ENCODE assay signal across 20 cellular contexts in the genomic region with DNA sequence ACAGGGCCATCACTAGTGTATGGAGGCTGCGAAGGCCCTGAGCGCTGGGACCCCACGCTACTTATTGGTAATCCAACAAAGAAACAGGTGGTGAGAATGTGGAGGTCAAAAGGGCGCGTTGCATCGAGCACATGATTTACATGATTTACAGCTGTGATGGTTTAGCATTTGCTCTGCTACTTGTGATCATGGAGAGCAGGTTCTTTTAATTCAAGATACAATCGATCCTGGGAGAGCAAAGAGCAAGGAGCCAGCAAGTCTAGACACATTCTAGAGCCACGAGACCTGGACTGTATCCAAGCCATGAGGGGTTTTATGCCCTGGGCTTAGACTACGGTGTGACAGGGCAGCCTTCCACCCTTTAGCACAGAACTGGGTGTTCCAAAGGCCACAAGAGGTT.
"Had no signal": no experiment of that assay in that cellular context is flagged by ENCODE, and none has a peak within 500 bp of the region (broad histone marks: within the 10 kb centered on the region; RNA-seq: fewer than 3 reads in every experiment).

No MANE protein-coding gene starts in this region.

- DNase-seq: activated B cell treated with CpG ODN at 0.5 μM for 24 hours; activated CD4-positive, alpha-beta T cell treated with anti-CD3 and anti-CD28 coated beads for 48 hours; activated CD8-positive, alpha-beta T cell treated with anti-CD3 and anti-CD28 coated beads for 36 hours; activated naive CD4-positive, alpha-beta T cell; activated naive CD8-positive, alpha-beta T cell treated with anti-CD3 and anti-CD28 coated beads, Interleukin-2, amount 10 ng/mL, durations not matched to agents 7 days and 5 days; activated T-cell treated with anti-CD3 and anti-CD28 coated beads, Interleukin-2, amount 50 U/mL, for 1 hour; amygdala; effector CD8-positive, alpha-beta T cell; heart right ventricle; kidney glomerular epithelial cell; left ventricle myocardium inferior; stimulated activated naive CD8-positive, alpha-beta T cell treated with anti-CD3 and anti-CD28 coated beads, Interleukin-15, Interleukin-2, amounts not matched to agents 100 U/mL and 50 U/mL, for 24 hours; substantia nigra; tibial artery; uterus had no signal

- H3K27ac Mint-ChIP-seq: activated B cell treated with CpG ODN at 0.5 μM for 24 hours; activated naive CD8-positive, alpha-beta T cell treated with anti-CD3 and anti-CD28 coated beads, Interleukin-2, amount 10 ng/mL, durations not matched to agents 7 days and 5 days; activated T-helper 17 cell treated with anti-CD3 and anti-CD28 coated beads, Interleukin-2, amount 50 U/mL, for 72 hours; dendritic cell treated with granulocyte-macrophage colony-stimulating factor and Interleukin-4, amounts not matched to agents 40 ng/mL and 50 ng/mL, for 4 days had no signal

- H3K4me1 ChIP-seq: gastroesophageal sphincter, heart right ventricle, left ventricle myocardium inferior, tibial artery, uterus had no signal

- H3K4me3 ChIP-seq: gastroesophageal sphincter, heart right ventricle, left ventricle myocardium inferior, tibial artery, uterus had no signal

- H3K9me3 ChIP-seq: gastroesophageal sphincter, heart right ventricle, left ventricle myocardium inferior, tibial artery, uterus had no signal

- H3K27me3 ChIP-seq: gastroesophageal sphincter, tibial artery, uterus had no signal

- H3K36me3 ChIP-seq: gastroesophageal sphincter, heart right ventricle, left ventricle myocardium inferior, tibial artery, uterus had no signal

- H3K36me3 Mint-ChIP-seq: activated naive CD8-positive, alpha-beta T cell treated with anti-CD3 and anti-CD28 coated beads, Interleukin-2, amount 10 ng/mL, durations not matched to agents 7 days and 5 days; brain had no signal

- H3K9me3 Mint-ChIP-seq: activated B cell treated with CpG ODN at 0.5 μM for 24 hours; activated CD8-positive, alpha-beta T cell treated with anti-CD3 and anti-CD28 coated beads for 36 hours; activated T-helper 17 cell treated with anti-CD3 and anti-CD28 coated beads, Interleukin-2, amount 50 U/mL, for 72 hours had no signal

- H3K4me1 Mint-ChIP-seq: activated naive CD8-positive, alpha-beta T cell treated with anti-CD3 and anti-CD28 coated beads, Interleukin-2, amount 10 ng/mL, durations not matched to agents 7 days and 5 days; activated T-helper 17 cell treated with anti-CD3 and anti-CD28 coated beads, Interleukin-2, amount 50 U/mL, for 72 hours had no signal

- H3K27ac ChIP-seq: gastroesophageal sphincter, heart right ventricle, left ventricle myocardium inferior, tibial artery, uterus had no signal

- ATAC-seq: activated CD8-positive, alpha-beta T cell treated with anti-CD3 and anti-CD28 coated beads for 36 hours; activated T-helper 17 cell treated with anti-CD3 and anti-CD28 coated beads, Interleukin-2, amount 50 U/mL, for 72 hours; esophagus mucosa; gastroesophageal sphincter; heart right ventricle; stimulated activated naive CD8-positive, alpha-beta T cell treated with anti-CD3 and anti-CD28 coated beads, Interleukin-15, Interleukin-2, amounts not matched to agents 100 U/mL and 50 U/mL, for 24 hours had no signal

- H3K4me3 Mint-ChIP-seq: activated B cell treated with CpG ODN at 0.5 μM for 24 hours; activated CD8-positive, alpha-beta T cell treated with anti-CD3 and anti-CD28 coated beads for 36 hours; activated naive CD8-positive, alpha-beta T cell treated with anti-CD3 and anti-CD28 coated beads, Interleukin-2, amount 10 ng/mL, durations not matched to agents 7 days and 5 days; activated T-helper 17 cell treated with anti-CD3 and anti-CD28 coated beads, Interleukin-2, amount 50 U/mL, for 72 hours; brain; dendritic cell treated with granulocyte-macrophage colony-stimulating factor and Interleukin-4, amounts not matched to agents 40 ng/mL and 50 ng/mL, for 4 days had no signal
